Comparison of ENCODE assay signal across 7 cellular contexts in genomic region chr1:145464708-145465336, GRCh38. TPM values are rescaled to one million over a fixed set of nuclear protein-coding genes. Genes with fewer than 3 reads are reported as not detected.
DNase-seq lines count a peak whose midpoint lies in the region; ATAC-seq and TF ChIP-seq lines count a peak whose summit lies in the region.
"Not testable (repeated sequence)": the region's sequence is repeated elsewhere in the genome, so short reads cannot be mapped to it uniquely, and the experiment has no call there.

No MANE protein-coding gene starts in this region.

- not testable (repeated sequence) for H2AFZ ChIP-seq in Karpas-422 (ENCODE audit: low read length)

- not testable (repeated sequence) for H3K36me3 ChIP-seq in Karpas-422 (ENCODE audit: insufficient read depth, low read length); iPS-20b (ENCODE audit: insufficient read depth, low read depth, low read length); psoas muscle (ENCODE audit: insufficient read depth in 1 of 2, low read depth in 1 of 2)

- TF ChIP-seq CTCF in dorsolateral prefrontal cortex (IDR thresholded peaks at IDR 0.05 in 54 of 56, conservative IDR thresholded peaks at IDR 0.05 in 2 of 56; ENCODE audit: low read depth in 1 of 56, partially characterized antibody in 56 of 56); psoas muscle (IDR thresholded peaks at IDR 0.05): not testable (repeated sequence)

- H3K79me2 ChIP-seq in Karpas-422 (ENCODE audit: low read length) = not testable (repeated sequence)

- intact Hi-C loops in dorsolateral prefrontal cortex (cut with DNase I); psoas muscle (cut with DNase I): not testable (repeated sequence)

- peak overlapping the region; percentile 50 for H3K4me2 ChIP-seq in Karpas-422 (ENCODE audit: low read depth, low read length, poor library complexity, severe bottlenecking)

- ATAC-seq in GM18867 (IDR thresholded peaks at IDR 0.05; ENCODE audit: unreplicated experiment) = peak; percentile 18
- peak; percentile 21 for ATAC-seq in HG02852 (IDR thresholded peaks at IDR 0.05; ENCODE audit: unreplicated experiment)
- ATAC-seq in activated CD8-positive, alpha-beta memory T cell treated with anti-CD3 and anti-CD28 coated beads, Interleukin-2, amount 10 ng/mL, durations not matched to agents 7 days and 5 days = peak; percentile 24
- ATAC-seq in psoas muscle = not testable (repeated sequence)

- 18 to 23% (median 20%) methylated on average over 4 to 5 of the region's 21 CpGs for WGBS in psoas muscle, 3 donors

- peaks cover 19% of the 10 kb centered on the region for H3K27me3 Mint-ChIP-seq in activated CD8-positive, alpha-beta memory T cell treated with anti-CD3 and anti-CD28 coated beads, Interleukin-2, amount 10 ng/mL, durations not matched to agents 7 days and 5 days

- not testable (repeated sequence) for H4K20me1 ChIP-seq in Karpas-422 (ENCODE audit: insufficient read depth, low read depth, low read length)

- not testable (repeated sequence) for H3K9me2 ChIP-seq in Karpas-422 (replicated peaks; ENCODE audit: insufficient read depth, low read length)

- not testable (repeated sequence) for H3K9me3 Mint-ChIP-seq in activated CD8-positive, alpha-beta memory T cell treated with anti-CD3 and anti-CD28 coated beads, Interleukin-2, amount 10 ng/mL, durations not matched to agents 7 days and 5 days (ENCODE audit: low read depth)

- peak overlapping the region; percentile 73 for H3K4me3 Mint-ChIP-seq in activated CD8-positive, alpha-beta memory T cell treated with anti-CD3 and anti-CD28 coated beads, Interleukin-2, amount 10 ng/mL, durations not matched to agents 7 days and 5 days

- CTCF ChIA-PET in activated CD8-positive, alpha-beta memory T cell treated with anti-CD3 and anti-CD28 coated beads, Interleukin-2, amount 10 ng/mL, durations not matched to agents 7 days and 5 days (lab: Charles Lee) = not testable (repeated sequence)

- H3K27me3 ChIP-seq in Karpas-422 (ENCODE audit: low read length) = not testable (repeated sequence)
- H3K27me3 ChIP-seq in dorsolateral prefrontal cortex (peaks cover 0 to 11% (median 0%) of the 10 kb centered on the region in 45 donors), iPS-20b (ENCODE audit: insufficient read depth, low read length) (peaks cover 17% of the 10 kb centered on the region), psoas muscle (ENCODE audit: insufficient read depth in 3 of 3, low read length in 2 of 3) (peaks cover 0 to 19% (median 0%) of the 10 kb centered on the region in 3 donors)

- not testable (repeated sequence) for H3K4me1 ChIP-seq in Karpas-422 (ENCODE audit: low read length); iPS-20b (ENCODE audit: insufficient read depth, low read length); psoas muscle

- H3K27ac ChIP-seq in Karpas-422 (ENCODE audit: low read length); iPS-20b (ENCODE audit: low read length); psoas muscle: not testable (repeated sequence)
- H3K27ac ChIP-seq in dorsolateral prefrontal cortex = peak overlapping the region in 4 of 59 donors; percentile 55 to 84 (median 67)

- not testable (repeated sequence) for DNase-seq in Karpas-422; activated CD8-positive, alpha-beta memory T cell treated with anti-CD3 and anti-CD28 coated beads, Interleukin-2, amount 10 ng/mL, durations not matched to agents 7 days and 5 days; dorsolateral prefrontal cortex; psoas muscle

- H3K9ac ChIP-seq in Karpas-422 (ENCODE audit: low read length) = peak overlapping the region; percentile 45
- not testable (repeated sequence) for H3K9ac ChIP-seq in iPS-20b (ENCODE audit: low read depth, low read length)

- H3K36me3 Mint-ChIP-seq in activated CD8-positive, alpha-beta memory T cell treated with anti-CD3 and anti-CD28 coated beads, Interleukin-2, amount 10 ng/mL, durations not matched to agents 7 days and 5 days = not testable (repeated sequence)

- H3K27ac Mint-ChIP-seq in activated CD8-positive, alpha-beta memory T cell treated with anti-CD3 and anti-CD28 coated beads, Interleukin-2, amount 10 ng/mL, durations not matched to agents 7 days and 5 days = peak overlapping the region; percentile 93

- H3K4me3 ChIP-seq in Karpas-422 (ENCODE audit: low read length) (peak overlapping the region; percentile 50; the same call in 1 of the 2 replicates), dorsolateral prefrontal cortex (peak overlapping the region in 44 of 59 donors; percentile 31 to 74 (median 56)), iPS-20b (ENCODE audit: low read length) (peak overlapping the region; percentile 51; the same call in 1 of the 2 replicates), psoas muscle (peak overlapping the region; percentile 59)

- not testable (repeated sequence) for H3K9me3 ChIP-seq in Karpas-422 (ENCODE audit: low read length); iPS-20b (ENCODE audit: insufficient read depth, low read depth, low read length); psoas muscle

- not testable (repeated sequence) for H3K4me1 Mint-ChIP-seq in activated CD8-positive, alpha-beta memory T cell treated with anti-CD3 and anti-CD28 coated beads, Interleukin-2, amount 10 ng/mL, durations not matched to agents 7 days and 5 days

RNA-seq across cellular contexts. Expression of gene NBPF20, which starts 39.4 kb away (rescaled TPM):
- 4.9 and 12.2 TPM in 2 replicates for total RNA-seq in Karpas-422 (2014; rRNA removed; shearing (Covaris generic); ENCODE audit: low replicate concordance)
- under 1 TPM; 0.12 to 0.55 TPM for total RNA-seq in activated CD8-positive, alpha-beta memory T cell treated with anti-CD3 and anti-CD28 coated beads, Interleukin-2, amount 10 ng/mL, durations not matched to agents 7 days and 5 days
- total RNA-seq in dorsolateral prefrontal cortex (10 to 100 TPM in 31 of 120 experiments, 1 to 10 TPM in 89; 4.3 to 15.7 (median 8.5) TPM), psoas muscle (1 to 10 TPM in 1 of 4 donors, under 1 TPM in 3; 0.50 to 1.4 (median 0.68) TPM)
- polyA plus RNA-seq in psoas muscle = under 1 TPM; 0.11 to 0.91 (median 0.43) TPM
